16 cellular contexts compared by ENCODE assay signal in the genomic region with DNA sequence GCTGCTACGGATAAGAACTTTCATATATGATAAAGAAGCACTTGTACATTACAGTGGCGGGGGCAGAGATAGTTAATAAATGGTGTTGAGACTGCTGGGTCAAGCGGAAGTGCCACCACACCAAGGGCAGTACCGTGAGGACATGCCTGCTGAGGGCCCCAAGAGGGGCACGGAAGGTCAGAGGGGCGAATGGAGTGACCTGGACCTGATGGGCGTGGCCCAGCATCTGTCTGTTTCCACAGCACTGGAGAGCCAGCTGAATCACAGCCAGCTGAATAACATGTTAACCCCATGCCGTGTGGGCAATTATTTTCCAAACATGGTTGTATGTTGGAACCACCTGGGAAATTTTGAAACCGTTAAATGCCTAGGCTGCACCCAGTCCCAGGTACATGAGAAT. TPM values are rescaled to one million over a fixed set of nuclear protein-coding genes. Genes with fewer than 3 reads are reported as not detected.
DNase-seq lines count a peak whose midpoint lies in the region; ATAC-seq and TF ChIP-seq lines count a peak whose summit lies in the region.
"Had no signal": no experiment of that assay in that cellular context is flagged by ENCODE, and none has a peak within 500 bp of the region (broad histone marks: within the 10 kb centered on the region; RNA-seq: fewer than 3 reads in every experiment).

No MANE protein-coding gene starts in this region.

- H3K9ac ChIP-seq in OCI-LY3 (ENCODE audit: low read length), result no peak overlapping the region

- TF ChIP-seq EP300 in stomach (IDR thresholded peaks at IDR 0.05), result no peak

- no peak overlapping the region for H2AFZ ChIP-seq in OCI-LY3 (ENCODE audit: low read depth, low read length)

- no peak for ATAC-seq in HG03460 (IDR thresholded peaks at IDR 0.05; ENCODE audit: unreplicated experiment)

- no peaks in the 10 kb centered on the region for H3K27me3 Mint-ChIP-seq in activated CD4-positive, alpha-beta T cell treated with anti-CD3 and anti-CD28 coated beads, Interleukin-2, amount 10 ng/mL, durations not matched to agents 24 days and 14 days
- H3K27me3 Mint-ChIP-seq in mesothelial cell of epicardium (ENCODE audit: low read depth) (no peaks in the 10 kb centered on the region), type B pancreatic cell (no peaks in the 10 kb centered on the region)
- H3K27me3 Mint-ChIP-seq: CD8-positive, alpha-beta memory T cell had no signal

- H3K79me2 ChIP-seq in OCI-LY3 (ENCODE audit: low read length), result no peaks in the 10 kb centered on the region

- no peaks in the 10 kb centered on the region for H3K9me3 Mint-ChIP-seq in activated CD4-positive, alpha-beta T cell treated with anti-CD3 and anti-CD28 coated beads, Interleukin-2, amount 10 ng/mL, durations not matched to agents 24 days and 14 days
- H3K9me3 Mint-ChIP-seq in mesothelial cell of epicardium, result peaks cover 24% of the 10 kb centered on the region
- H3K9me3 Mint-ChIP-seq in type B pancreatic cell, result peaks cover 7% of the 10 kb centered on the region
- H3K9me3 Mint-ChIP-seq: CD8-positive, alpha-beta memory T cell had no signal

- H3K27me3 ChIP-seq in OCI-LY3 (ENCODE audit: low read depth, low read length), result no peaks in the 10 kb centered on the region
- H3K27me3 ChIP-seq in stomach, result no peaks in the 10 kb centered on the region

- peak; percentile 50 for DNase-seq in activated CD4-positive, alpha-beta T cell treated with anti-CD3 and anti-CD28 coated beads, Interleukin-2, amount 10 ng/mL, durations not matched to agents 24 days and 14 days
- no peak for DNase-seq in activated CD4-positive, alpha-beta T cell treated with anti-CD3 and anti-CD28 coated beads for 48 hours
- DNase-seq in mesothelial cell of epicardium (ENCODE audit: low spot score in 2 of 2, unreplicated experiment in 2 of 2) (peak in 1 of 2 experiments; percentile 26), type B pancreatic cell (ENCODE audit: extremely low spot score, unreplicated experiment) (peak; percentile 57), stomach (no peak), 8988T (no peak)
- DNase-seq: ACHN; CD8-positive, alpha-beta memory T cell; DND-41; NCI-H1930; NCI-H446; NCI-H774; SHP77 treated with DMSO at 0.1 percent for 48 hours had no signal

- TF ChIP-seq CTCF in OCI-LY3 (IDR thresholded peaks at IDR 0.05; ENCODE audit: low read depth, low read length) (no peak), mesothelial cell of epicardium (IDR thresholded peaks at IDR 0.05; ENCODE audit: unreplicated experiment) (no peak), type B pancreatic cell (conservative IDR thresholded peaks at IDR 0.05) (no peak), stomach (IDR thresholded peaks at IDR 0.05) (no peak)

- H3K36me3 Mint-ChIP-seq in activated CD4-positive, alpha-beta T cell treated with anti-CD3 and anti-CD28 coated beads, Interleukin-2, amount 10 ng/mL, durations not matched to agents 24 days and 14 days (ENCODE audit: low read depth), result no peaks in the 10 kb centered on the region
- peaks cover 6% of the 10 kb centered on the region for H3K36me3 Mint-ChIP-seq in mesothelial cell of epicardium
- peaks cover 6% of the 10 kb centered on the region for H3K36me3 Mint-ChIP-seq in type B pancreatic cell

- H3K27ac Mint-ChIP-seq in activated CD4-positive, alpha-beta T cell treated with anti-CD3 and anti-CD28 coated beads, Interleukin-2, amount 10 ng/mL, durations not matched to agents 24 days and 14 days, result no peak overlapping the region
- H3K27ac Mint-ChIP-seq in mesothelial cell of epicardium (peak overlapping the region; percentile 76), type B pancreatic cell (peak overlapping the region; percentile 21)

- peaks cover 31% of the 10 kb centered on the region for H3K4me1 ChIP-seq in OCI-LY3 (ENCODE audit: low read length)
- no peaks in the 10 kb centered on the region for H3K4me1 ChIP-seq in stomach
- H3K4me1 ChIP-seq: HAP-1 had no signal

- H3K9me3 ChIP-seq in OCI-LY3 (ENCODE audit: insufficient read depth, low read length), result no peaks in the 10 kb centered on the region
- no peaks in the 10 kb centered on the region for H3K9me3 ChIP-seq in stomach
- H3K9me3 ChIP-seq: HAP-1 had no signal

- no peak for TF ChIP-seq POLR2A in stomach (IDR thresholded peaks at IDR 0.05)

- H3K27ac ChIP-seq in OCI-LY3 (ENCODE audit: low read length) (peak overlapping the region; percentile 91; the same call in 1 of the 2 replicates), stomach (no peak overlapping the region)

- no peak overlapping the region for H3K4me2 ChIP-seq in OCI-LY3 (ENCODE audit: low read length)

- intact Hi-C loops in activated CD4-positive, alpha-beta T cell treated with anti-CD3 and anti-CD28 coated beads, Interleukin-2, amount 10 ng/mL, durations not matched to agents 24 days and 14 days (cut with micrococcal nuclease), result no loop called here
- intact Hi-C loops in stomach (cut with DNase I; ENCODE audit: low total_unique reads), result no loop called here

- H3K36me3 ChIP-seq in OCI-LY3 (replicated peaks; ENCODE audit: low read depth, low read length) (peaks cover 6% of the 10 kb centered on the region), stomach (peaks cover 0 to 11% (median 2%) of the 10 kb centered on the region in 4 donors)

- peaks cover 3% of the 10 kb centered on the region for H3K4me1 Mint-ChIP-seq in activated CD4-positive, alpha-beta T cell treated with anti-CD3 and anti-CD28 coated beads, Interleukin-2, amount 10 ng/mL, durations not matched to agents 24 days and 14 days
- H3K4me1 Mint-ChIP-seq in mesothelial cell of epicardium (no peaks in the 10 kb centered on the region), type B pancreatic cell (ENCODE audit: unreplicated experiment) (no peaks in the 10 kb centered on the region)

- H3K4me3 Mint-ChIP-seq in activated CD4-positive, alpha-beta T cell treated with anti-CD3 and anti-CD28 coated beads, Interleukin-2, amount 10 ng/mL, durations not matched to agents 24 days and 14 days, result no peak overlapping the region
- H3K4me3 Mint-ChIP-seq in mesothelial cell of epicardium (no peak overlapping the region), type B pancreatic cell (no peak overlapping the region)
- H3K4me3 Mint-ChIP-seq: CD8-positive, alpha-beta memory T cell had no signal

- no peak overlapping the region for H3K4me3 ChIP-seq in OCI-LY3 (ENCODE audit: low read length)
- H3K4me3 ChIP-seq in stomach, result no peak overlapping the region
- H3K4me3 ChIP-seq: HAP-1 had no signal

- H4K20me1 ChIP-seq in OCI-LY3 (ENCODE audit: insufficient read depth, low read length), result no peaks in the 10 kb centered on the region

- WGBS in stomach, 5 donors, result 58 to 63% (median 59%) methylated on average over 9 of the region's 9 CpGs

RNA-seq across cellular contexts. Expression of gene ANKDD1A, which starts 37.2 kb away (rescaled TPM):
- 1.4 and 1.8 TPM in 2 replicates for total RNA-seq in activated CD4-positive, alpha-beta T cell treated with anti-CD3 and anti-CD28 coated beads, Interleukin-2, amount 10 ng/mL, durations not matched to agents 24 days and 14 days
- 3.7 to 4.1 TPM (median 4.1 TPM) in 3 replicates for total RNA-seq in mesothelial cell of epicardium
- 2.3 and 3.2 TPM in 2 replicates for total RNA-seq in type B pancreatic cell (ENCODE audit: low replicate concordance)
- total RNA-seq in stomach, result 10 to 100 TPM in 2 of 5 donors, 1 to 10 TPM in 3; 4.0 to 43.8 (median 9.2) TPM
- polyA plus RNA-seq in stomach, result 1 to 10 TPM; 1.5 to 2.7 (median 1.7) TPM

RNA-seq across cellular contexts. Expression of gene SPG21, which starts 40.8 kb away (rescaled TPM):
- 70.4 and 76.2 TPM in 2 replicates for total RNA-seq in activated CD4-positive, alpha-beta T cell treated with anti-CD3 and anti-CD28 coated beads, Interleukin-2, amount 10 ng/mL, durations not matched to agents 24 days and 14 days
- total RNA-seq in mesothelial cell of epicardium (89.4 to 101 TPM (median 94.8 TPM) in 3 replicates), type B pancreatic cell (ENCODE audit: low replicate concordance) (77.0 and 80.7 TPM in 2 replicates), stomach (100 to 1,000 TPM in 1 of 5 donors, 10 to 100 TPM in 4; 21.6 to 129 (median 68.2) TPM)
- 10 to 100 TPM; 61.6 to 68.7 (median 67.7) TPM for polyA plus RNA-seq in stomach

Comparison
In these comparisons a context has a peak if more than half of its experiments do, and no peak if none do; other contexts are left out.
1. DNase-seq: peak in activated CD4-positive, alpha-beta T cell treated with anti-CD3 and anti-CD28 coated beads, Interleukin-2, amount 10 ng/mL, durations not matched to agents 24 days and 14 days (single experiment) and type B pancreatic cell (single experiment); none in activated CD4-positive, alpha-beta T cell treated with anti-CD3 and anti-CD28 coated beads for 48 hours (single experiment), stomach (single experiment) and 8988T (single experiment).